12 cellular contexts compared by ENCODE assay signal in the genomic region with DNA sequence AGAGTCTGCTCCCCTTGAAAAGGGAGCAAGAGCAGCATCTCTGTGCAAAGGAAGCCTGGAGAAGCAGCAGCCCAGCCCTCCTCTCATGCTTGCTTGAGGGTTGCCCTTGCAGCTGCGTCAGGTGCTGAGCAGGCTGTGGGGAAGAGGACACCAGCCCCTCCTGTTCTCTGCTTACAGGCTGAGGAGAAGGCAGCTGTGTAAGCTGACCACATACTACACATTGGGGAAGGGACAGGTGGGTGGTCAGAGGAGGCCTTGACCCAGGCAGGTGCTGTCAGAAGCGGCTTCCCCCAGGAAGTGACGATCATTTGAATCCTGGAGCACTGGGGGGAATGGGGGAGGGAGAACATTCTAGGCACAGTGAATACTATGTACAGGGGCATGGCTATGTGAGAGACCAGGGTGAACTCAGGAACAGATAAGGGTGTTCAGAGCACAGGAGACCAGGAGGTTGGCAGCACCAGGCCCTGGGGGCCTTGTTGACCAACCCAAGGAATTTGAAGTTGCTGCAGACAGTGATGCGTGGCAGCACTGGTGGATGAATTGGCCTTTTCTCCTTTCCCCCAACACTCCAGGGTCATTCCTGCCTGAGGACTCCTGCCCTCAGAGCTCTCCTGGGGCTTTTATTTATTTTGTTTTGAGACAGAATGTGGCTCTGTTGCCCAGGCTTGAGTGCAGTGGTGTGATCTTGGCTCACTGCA. TPM values are rescaled to one million over a fixed set of nuclear protein-coding genes. Genes with fewer than 3 reads are reported as not detected.
A peak's percentile ranks its signal among the peaks of the same experiment; 100 is the strongest.
DNase-seq lines count a peak whose midpoint lies in the region; ATAC-seq, FAIRE-seq and TF ChIP-seq lines count a peak whose summit lies in the region.
"Had no signal": no experiment of that assay in that cellular context is flagged by ENCODE, and none has a peak within 500 bp of the region (broad histone marks: within the 10 kb centered on the region; RNA-seq: fewer than 3 reads in every experiment).

No MANE protein-coding gene starts in this region.

- H3K4me3 ChIP-seq in GM12878 (no peak overlapping the region), stomach (no peak overlapping the region)
- H3K4me3 ChIP-seq: MG63 had no signal

- peaks cover 38% of the 10 kb centered on the region for H3K4me1 ChIP-seq in GM12878 (ENCODE audit: control insufficient read depth, insufficient read depth, low read length)
- H3K4me1 ChIP-seq in stomach: peaks cover 38 to 54% (median 47%) of the 10 kb centered on the region in 4 donors
- peaks cover 2% of the 10 kb centered on the region; the same call in 1 of the 2 replicates for H3K4me1 ChIP-seq in H9 (ENCODE audit: insufficient read depth, low read length)

- TF ChIP-seq EP300 in GM12878 (IDR thresholded peaks at IDR 0.05; ENCODE audit: borderline replicate concordance in 1 of 2, control insufficient read depth in 1 of 2, low read depth in 2 of 2, low read length in 2 of 2) (no peak), stomach (IDR thresholded peaks at IDR 0.05) (no peak)

- no peak overlapping the region for H2AK5ac ChIP-seq in H9 (ENCODE audit: insufficient read length, low read length)

- intact Hi-C loops in GM12878 (cut with micrococcal nuclease; ENCODE audit: unreplicated experiment): no loop called here
- intact Hi-C loops in stomach (cut with DNase I; ENCODE audit: low total_unique reads): no loop called here

- CTCF ChIA-PET in activated CD4-positive, alpha-beta T cell treated with anti-CD3 and anti-CD28 coated beads, Interleukin-2, amount 10 ng/mL, durations not matched to agents 7 days and 5 days (lab: Charles Lee): interaction anchor here (1.1 kb wide), 1 partner anchor 20 kb away, joined by 3 read pairs; no protein-coding TSS in a partner anchor
- CTCF ChIA-PET in GM12878 (lab: Yijun Ruan, JAX): interaction anchor here (0.6 to 1.2 kb wide), 3 partner anchors 33 to 294 kb away, joined by 3 to 4 read pairs (median 3); no protein-coding TSS in a partner anchor

- no peaks in the 10 kb centered on the region for H3K36me3 Mint-ChIP-seq in activated CD4-positive, alpha-beta T cell treated with anti-CD3 and anti-CD28 coated beads, Interleukin-2, amount 10 ng/mL, durations not matched to agents 7 days and 5 days (ENCODE audit: low read depth)
- peaks cover 0 to 2% (median 0%) of the 10 kb centered on the region in 3 experiments; a peak in 1 of 7 replicates for H3K36me3 Mint-ChIP-seq in H9 (ENCODE audit: insufficient read depth in 1 of 3, low read depth in 3 of 3)

- peaks cover 24% of the 10 kb centered on the region for H3K79me2 ChIP-seq in GM12878 (ENCODE audit: control insufficient read depth, insufficient read depth, low read length)
- peaks cover 7% of the 10 kb centered on the region; the same call in 1 of the 2 replicates for H3K79me2 ChIP-seq in H9 (ENCODE audit: insufficient read depth, low read length)

- no peak for TF ChIP-seq RAD21 in GM12878 (IDR thresholded peaks at IDR 0.05; ENCODE audit: insufficient read depth, low read depth, low read length)

- H3K4ac ChIP-seq in H9 (ENCODE audit: low read depth, low read length): no peak overlapping the region

- H2BK15ac ChIP-seq in H9 (ENCODE audit: low read depth, low read length): no peak overlapping the region

- H3K9me3 Mint-ChIP-seq in activated CD4-positive, alpha-beta T cell treated with anti-CD3 and anti-CD28 coated beads, Interleukin-2, amount 10 ng/mL, durations not matched to agents 7 days and 5 days: no peaks in the 10 kb centered on the region
- no peaks in the 10 kb centered on the region for H3K9me3 Mint-ChIP-seq in H9

- H4K5ac ChIP-seq in H9 (ENCODE audit: insufficient read length, low read depth, low read length): no peak overlapping the region

- no peak overlapping the region for H3T11ph ChIP-seq in H9 (ENCODE audit: low read length)

- no peak overlapping the region for H2BK5ac ChIP-seq in H9 (ENCODE audit: insufficient read length, low read length)

- H3K9me3 ChIP-seq in GM12878 (replicated peaks; ENCODE audit: control insufficient read depth, insufficient read depth, low read length) (no peaks in the 10 kb centered on the region), stomach (no peaks in the 10 kb centered on the region), H9 (ENCODE audit: control insufficient read depth, low read depth, low read length) (no peaks in the 10 kb centered on the region)
- H3K9me3 ChIP-seq: MG63 had no signal

- peaks cover 8% of the 10 kb centered on the region for H3K23me2 ChIP-seq in H9 (ENCODE audit: insufficient read length, low read depth, low read length, poor library complexity, severe bottlenecking)

- in situ Hi-C loops in GM12878 (cut with MboI): no loop called here

- H3K27me3 Mint-ChIP-seq in activated CD4-positive, alpha-beta T cell treated with anti-CD3 and anti-CD28 coated beads, Interleukin-2, amount 10 ng/mL, durations not matched to agents 7 days and 5 days: peaks cover 6% of the 10 kb centered on the region
- H3K27me3 Mint-ChIP-seq in H9 (ENCODE audit: low read depth): peaks cover 8% of the 10 kb centered on the region

- SMC1A ChIA-PET in GM12878 (lab: Charles Lee; ENCODE audit: uncharacterized antibody, unreplicated experiment): interaction anchor here (1.0 to 1.2 kb wide), 2 partner anchors 9 to 53 kb away, joined by 3 read pairs; no protein-coding TSS in a partner anchor

- H2BK12ac ChIP-seq in H9 (ENCODE audit: insufficient read length, low read depth, low read length): no peak overlapping the region

- H3K27ac ChIP-seq in GM12878 (ENCODE audit: control insufficient read depth, insufficient read depth) (no peak overlapping the region), stomach (peak overlapping the region in 3 of 5 donors; percentile 49 to 65 (median 62)), H9 (ENCODE audit: insufficient read length, low read depth, low read length) (no peak overlapping the region)

- peak overlapping the region; percentile 19 for H2AFZ ChIP-seq in GM12878 (ENCODE audit: control insufficient read depth, low read depth, low read length)
- H2AFZ ChIP-seq in H9 (ENCODE audit: low read length): no peak overlapping the region

- no peak overlapping the region for H3K4me2 ChIP-seq in GM12878 (ENCODE audit: control insufficient read depth, insufficient read depth)
- H3K4me2 ChIP-seq in H9 (ENCODE audit: insufficient read depth, insufficient read length, low read length): no peak overlapping the region

- no peak overlapping the region for H3K18ac ChIP-seq in H9 (ENCODE audit: insufficient read length, low read depth, low read length)

- H3K27ac Mint-ChIP-seq in activated CD4-positive, alpha-beta T cell treated with anti-CD3 and anti-CD28 coated beads, Interleukin-2, amount 10 ng/mL, durations not matched to agents 7 days and 5 days: no peak overlapping the region
- peak overlapping the region in 1 of 3 experiments; percentile 76; a peak in 2 of 7 replicates for H3K27ac Mint-ChIP-seq in H9

- ATAC-seq in GM12878: no peak
- no peak for ATAC-seq in HG03457 (IDR thresholded peaks at IDR 0.05; ENCODE audit: unreplicated experiment)
- ATAC-seq: Panc1 had no signal

- POLR2A ChIA-PET in activated CD4-positive, alpha-beta T cell treated with anti-CD3 and anti-CD28 coated beads, Interleukin-2, amount 10 ng/mL, durations not matched to agents 7 days and 5 days (lab: Charles Lee): no interaction called here
- POLR2A ChIA-PET in GM12878 (lab: Charles Lee): interaction anchor here (0.5 to 1.0 kb wide), 5 partner anchors 32 to 1801 kb away, joined by 3 to 5 read pairs (median 3); no protein-coding TSS in a partner anchor

- RAD21 ChIA-PET in GM12878 (lab: Charles Lee; ENCODE audit: unreplicated experiment): no interaction called here

- WGBS in GM12878 (ENCODE audit: insufficient coverage, insufficient replicate concordance, low lambda C conversion rate, missing lambda C conversion rate): 84% methylated on average over 4 of the region's 4 CpGs
- 69 to 91% (median 89%) methylated on average over 4 of the region's 4 CpGs for WGBS in stomach, 5 donors
- no CpG with 5 or more reads among the region's 4 CpGs for WGBS in H9 (ENCODE audit: extremely low coverage, insufficient read length, low lambda C conversion rate)

- H3K36me3 ChIP-seq in GM12878 (ENCODE audit: control insufficient read depth in 2 of 2, insufficient read depth in 2 of 2, low read length in 1 of 2) (no peaks in the 10 kb centered on the region), stomach (peaks cover 0 to 2% (median 0%) of the 10 kb centered on the region in 4 donors)
- H3K36me3 ChIP-seq: MG63 had no signal

- H3K14ac ChIP-seq in H9 (ENCODE audit: insufficient read depth, low read length): no peak overlapping the region

- peak; percentile 10 for DNase-seq in activated CD4-positive, alpha-beta T cell treated with anti-CD3 and anti-CD28 coated beads, Interleukin-2, amount 10 ng/mL, durations not matched to agents 7 days and 5 days
- no peak for DNase-seq in activated CD4-positive, alpha-beta T cell treated with anti-CD3 and anti-CD28 coated beads, Interleukin-2, amount 50 U/mL, for 1 hour
- peak; percentile 39 for DNase-seq in NCI-H2107 (lab: John Stamatoyannopoulos, UW)
- DNase-seq in GM12878 (ENCODE audit: low read depth, low spot score): no peak
- no peak for DNase-seq in stomach
- no peak for DNase-seq in OCI-M1 (lab: John Stamatoyannopoulos, UW)
- no peak for DNase-seq in H9
- DNase-seq: foreskin fibroblast, MG63 had no signal

- H3K9ac ChIP-seq in GM12878 (ENCODE audit: control insufficient read depth, insufficient read depth, low read length) (no peak overlapping the region), H9 (ENCODE audit: extremely low read depth, insufficient read length, low read length) (no peak overlapping the region)

- TF ChIP-seq CTCF in GM12878 (IDR thresholded peaks at IDR 0.05 in 2 of 3, conservative IDR thresholded peaks at IDR 0.05 in 1 of 3; ENCODE audit: control insufficient read depth in 2 of 3, extremely low read depth in 1 of 3, insufficient read depth in 1 of 3, low read depth in 3 of 3, low read length in 3 of 3) (no peak), stomach (IDR thresholded peaks at IDR 0.05) (no peak), H9 (conservative IDR thresholded peaks at IDR 0.05) (no peak)

- no peak overlapping the region for H4K91ac ChIP-seq in H9 (ENCODE audit: insufficient read length, low read depth, low read length)

- no TSS peak for BruUV-seq in GM12878 (replicated peaks; lab: Mats Ljungman, UMichigan)

- peaks cover 41% of the 10 kb centered on the region for H3K4me1 Mint-ChIP-seq in activated CD4-positive, alpha-beta T cell treated with anti-CD3 and anti-CD28 coated beads, Interleukin-2, amount 10 ng/mL, durations not matched to agents 7 days and 5 days
- H3K4me1 Mint-ChIP-seq in H9: peaks cover 17 to 18% of the 10 kb centered on the region in 2 experiments

- H2BK20ac ChIP-seq in H9 (ENCODE audit: low read depth, low read length, poor library complexity, severe bottlenecking): no peak overlapping the region

- no peak overlapping the region for H3K56ac ChIP-seq in H9 (ENCODE audit: insufficient read length, low read depth, low read length)

- H3K79me1 ChIP-seq in H9 (ENCODE audit: insufficient read depth, low read depth, low read length, poor library complexity, severe bottlenecking): no peaks in the 10 kb centered on the region

- H4K20me1 ChIP-seq in GM12878 (ENCODE audit: control insufficient read depth, insufficient read depth) (peaks cover 4% of the 10 kb centered on the region; the same call in 1 of the 2 replicates), H9 (ENCODE audit: control insufficient read depth, insufficient read depth, insufficient read length) (no peaks in the 10 kb centered on the region)

- no peak overlapping the region for H3K23ac ChIP-seq in H9 (ENCODE audit: insufficient read length, low read depth, low read length)

- H2BK120ac ChIP-seq in H9 (ENCODE audit: low read depth, low read length, poor library complexity, severe bottlenecking): no peak overlapping the region

- H3K27me3 ChIP-seq in GM12878 (replicated peaks in 1 of 2; ENCODE audit: control insufficient read depth in 2 of 2, insufficient read depth in 2 of 2, low read length in 1 of 2) (no peaks in the 10 kb centered on the region), stomach (no peaks in the 10 kb centered on the region), H9 (ENCODE audit: insufficient read depth, low read length) (no peaks in the 10 kb centered on the region)
- H3K27me3 ChIP-seq: MG63 had no signal

- no peak overlapping the region for H4K8ac ChIP-seq in H9 (replicated peaks; ENCODE audit: insufficient read length, low read depth, low read length)

- no peak for TF ChIP-seq POLR2A in GM12878 (IDR thresholded peaks at IDR 0.05; ENCODE audit: low read depth, low read length)
- no peak for TF ChIP-seq POLR2A in stomach (IDR thresholded peaks at IDR 0.05)

- no peak overlapping the region for H3K4me3 Mint-ChIP-seq in activated CD4-positive, alpha-beta T cell treated with anti-CD3 and anti-CD28 coated beads, Interleukin-2, amount 10 ng/mL, durations not matched to agents 7 days and 5 days
- H3K4me3 Mint-ChIP-seq in H9: peak overlapping the region in 1 of 2 experiments; percentile 55; a peak in 2 of 5 replicates

- FAIRE-seq in GM12878 (lab: Jason Lieb, UNC): no peak
- FAIRE-seq: colon had no signal

RNA-seq across cellular contexts. Expression of a gene that starts 2.7 kb away (rescaled TPM):
- 100 to 1,000 TPM; 126 to 135 TPM for total RNA-seq in activated CD4-positive, alpha-beta T cell treated with anti-CD3 and anti-CD28 coated beads, Interleukin-2, amount 10 ng/mL, durations not matched to agents 7 days and 5 days
- 554 and 642 TPM in 2 replicates for total RNA-seq in GM12878 (2013; cell fraction: nucleolus; rRNA removed)
- total RNA-seq in GM12878 (2014; rRNA removed) (95.2 and 105 TPM in 2 replicates), GM12878 (2014; rRNA removed; fragmentation: Illumina TruSeq; extraction: Trizol) (68.9 and 71.4 TPM in 2 replicates), GM12878 (2021) (102 and 113 TPM in 2 replicates), stomach (100 to 1,000 TPM in 4 of 5 donors, 10 to 100 TPM in 1; 76.4 to 522 (median 201) TPM), H9 (2021) (135 and 143 TPM in 2 replicates)
- 28.4 TPM for polyA plus RNA-seq in GM12878 (2011; ENCODE audit: low read depth)
- polyA plus RNA-seq in GM12878 (2011; rRNA removed) (85.2 and 120 TPM in 2 replicates), GM12878 (2014; fragmentation: Illumina TruSeq; extraction: Trizol) (39.2 and 44.2 TPM in 2 replicates), GM12878 (2014; fragmentation: Nextera tagmentation; extraction: Ambion mirVana) (10 to 100 TPM in 1 of 2 experiments, 1 to 10 TPM in 1; 5.5 to 15.5 TPM), GM12878 (2014; rRNA removed) (137 and 140 TPM in 2 replicates), GM12878 (2016; fragmentation: Nextera tagmentation; extraction: Ambion mirVana) (10 to 100 TPM; 75.7 to 76.5 TPM), stomach (10 to 100 TPM; 56.5 to 90.3 (median 61.8) TPM)
- 67.3 and 92.1 TPM in 2 replicates for polyA plus RNA-seq in GM12878 (2011; cell fraction: cytosol; rRNA removed)
- polyA plus RNA-seq in GM12878 (2011; cell fraction: nucleus; rRNA removed): 163 and 232 TPM in 2 replicates
- polyA plus RNA-seq in GM12878 (2012): 47.0 and 54.6 TPM in 2 replicates
- 56.7 and 78.0 TPM in 2 replicates for polyA minus RNA-seq in GM12878 (2011; rRNA and poly(A)+ RNA removed)
- polyA minus RNA-seq in GM12878 (2011; cell fraction: cytosol; rRNA and poly(A)+ RNA removed): 26.9 and 31.3 TPM in 2 replicates
- 69.4 and 128 TPM in 2 replicates for polyA minus RNA-seq in GM12878 (2011; cell fraction: nucleus; rRNA and poly(A)+ RNA removed)

Comparison
In these comparisons a context has a peak if more than half of its experiments do, and no peak if none do; other contexts are left out.
1. DNase-seq: peak in activated CD4-positive, alpha-beta T cell treated with anti-CD3 and anti-CD28 coated beads, Interleukin-2, amount 10 ng/mL, durations not matched to agents 7 days and 5 days (single experiment) and NCI-H2107 (single experiment); none in activated CD4-positive, alpha-beta T cell treated with anti-CD3 and anti-CD28 coated beads, Interleukin-2, amount 50 U/mL, for 1 hour (single experiment), GM12878 (single experiment), stomach (single experiment), OCI-M1 (single experiment) and H9 (single experiment).
2. H3K27ac ChIP-seq: peak in stomach (3 of 5); none in GM12878 (single experiment) and H9 (single experiment).